Comparison of ENCODE assay signal across 1 cellular context in genomic region chr9:132669636-132670358, GRCh38.
TF ChIP-seq lines count a peak whose summit lies in the region.

Gene DDX31 (minus strand): TSS chr9:132669983. CDS start chr9:132669934, 49 bp downstream.

TF ChIP-seq in HepG2, 621 proteins besides CTCF, POLR2A, EP300 and RAD21 (continued from another document and continues in another):
- TF ChIP-seq ZBTB40 (IDR thresholded peaks at IDR 0.05): no peak
- peak; percentile 94 for TF ChIP-seq ZBTB40 (CRISPR knock-in tag; IDR thresholded peaks at IDR 0.05)
- no peak for TF ChIP-seq POLR2AphosphoS2 (IDR thresholded peaks at IDR 0.05; ENCODE audit: low read depth, low read length)
- peak; percentile 85; the same call in 1 of the 2 replicates for TF ChIP-seq SMAD9 (CRISPR knock-in tag; IDR thresholded peaks at IDR 0.05)
- TF ChIP-seq HOMEZ (CRISPR knock-in tag; IDR thresholded peaks at IDR 0.05; ENCODE audit: low read depth): peak; percentile 41; the same call in 1 of the 2 replicates
- no peak for TF ChIP-seq CHD2 (IDR thresholded peaks at IDR 0.05; ENCODE audit: low read depth, low read length)
- peak; percentile 83 for TF ChIP-seq ERF (CRISPR knock-in tag; IDR thresholded peaks at IDR 0.05)
- no peak; the same call in none of the 2 replicates for TF ChIP-seq ZNF580 (CRISPR knock-in tag; IDR thresholded peaks at IDR 0.05; ENCODE audit: borderline replicate concordance, low read depth)
- TF ChIP-seq ZNF292 (CRISPR knock-in tag; IDR thresholded peaks at IDR 0.05; ENCODE audit: borderline replicate concordance, low read depth): no peak
- no peak; the same call in 1 of the 2 replicates for TF ChIP-seq E2F5 (CRISPR knock-in tag; conservative IDR thresholded peaks at IDR 0.05)
- TF ChIP-seq CENPBD1 (CRISPR knock-in tag; IDR thresholded peaks at IDR 0.05; ENCODE audit: borderline replicate concordance, low read depth): no peak
- peak; percentile 88; the same call in 1 of the 2 replicates for TF ChIP-seq ZNF142 (CRISPR knock-in tag; IDR thresholded peaks at IDR 0.05)
- TF ChIP-seq YEATS2 (CRISPR knock-in tag; IDR thresholded peaks at IDR 0.05; ENCODE audit: borderline replicate concordance): peak; percentile 94
- TF ChIP-seq MED1 (CRISPR knock-in tag; IDR thresholded peaks at IDR 0.05): peak; percentile 23; the same call in 1 of the 2 replicates
- TF ChIP-seq HNRNPLL (IDR thresholded peaks at IDR 0.05; ENCODE audit: low read depth, low read length, poor library complexity, severe bottlenecking): peak; percentile 77
- no peak for TF ChIP-seq FOXO1 (CRISPR knock-in tag; IDR thresholded peaks at IDR 0.05)
- TF ChIP-seq ZNF512B (CRISPR knock-in tag; IDR thresholded peaks at IDR 0.05; ENCODE audit: borderline replicate concordance): no peak
- 0 out of 2 replicates have a peak, but pooled peaks have one; percentile 21 for TF ChIP-seq FOXM1 (CRISPR knock-in tag; IDR thresholded peaks at IDR 0.05)
- peak; percentile 73; the same call in 1 of the 2 replicates for TF ChIP-seq BRF2 (CRISPR knock-in tag; IDR thresholded peaks at IDR 0.05)
- peak; percentile 41; the same call in 1 of the 2 replicates for TF ChIP-seq ZNF770 (CRISPR knock-in tag; IDR thresholded peaks at IDR 0.05)
- TF ChIP-seq ZNF17 (CRISPR knock-in tag; IDR thresholded peaks at IDR 0.05): peak; percentile 77
- no peak for TF ChIP-seq ZNF329 (CRISPR knock-in tag; IDR thresholded peaks at IDR 0.05; ENCODE audit: low read depth)
- TF ChIP-seq ZFP1 (CRISPR knock-in tag; IDR thresholded peaks at IDR 0.05): peak; percentile 35; the same call in 1 of the 2 replicates
- TF ChIP-seq KLF9 (CRISPR knock-in tag; IDR thresholded peaks at IDR 0.05; ENCODE audit: low read depth): no peak; the same call in 1 of the 2 replicates
